In genomic region chr6:22392711-22393110, GRCh38 we compare ENCODE assay signal across 16 cellular contexts.
A peak's percentile ranks its signal among the peaks of the same experiment; 100 is the strongest.
DNase-seq lines count a peak whose midpoint lies in the region; ATAC-seq and TF ChIP-seq lines count a peak whose summit lies in the region.
"Had no signal": no experiment of that assay in that cellular context is flagged by ENCODE, and none has a peak within 500 bp of the region (broad histone marks: within the 10 kb centered on the region; RNA-seq: fewer than 3 reads in every experiment).

No MANE protein-coding gene starts in this region.

- H3K56ac ChIP-seq in IMR-90 (ENCODE audit: extremely low read depth, insufficient read depth, low read length): no peak overlapping the region

- H3K4me2 ChIP-seq in IMR-90 (ENCODE audit: low read depth, low read length): no peak overlapping the region

- ATAC-seq in IMR-90 (ENCODE audit: low read depth): no peak

- H3K4me3 ChIP-seq in IMR-90 (ENCODE audit: insufficient read depth, low read depth, low read length) (no peak overlapping the region), thyroid gland (replicated peaks in 1 of 3) (no peak overlapping the region)
- H3K4me3 ChIP-seq: Peyer's patch, SJSA1 had no signal

- H2BK5ac ChIP-seq in IMR-90 (ENCODE audit: low read depth, low read length, poor library complexity, severe bottlenecking): no peak overlapping the region

- H4K8ac ChIP-seq in IMR-90 (ENCODE audit: low read depth in 2 of 2, low read length in 2 of 2): no peak overlapping the region

- DNase-seq in IMR-90: peak; percentile 45
- DNase-seq in astrocyte of the hippocampus (ENCODE audit: low read depth, low spot score): peak; percentile 15
- DNase-seq in iris pigment epithelial cell (ENCODE audit: low read depth): peak; percentile 15
- no peak for DNase-seq in NCI-H1092 (lab: John Stamatoyannopoulos, UW)
- DNase-seq in amniotic stem cell (lab: John Stamatoyannopoulos, UW): no peak
- no peak for DNase-seq in thyroid gland
- no peak for DNase-seq in activated naive CD4-positive, alpha-beta T cell treated with anti-CD3 and anti-CD28 coated beads, Interleukin-2, amount 50 U/mL, for 16 hours
- DNase-seq: AML-193, H7, Karpas-422, NCI-H1105 treated with DMSO at 0.1 percent for 48 hours, NCI-H1694, NCI-H2081 treated with DMSO at 0.1 percent for 48 hours, Peyer's patch had no signal

- no peaks in the 10 kb centered on the region for H3K4me1 ChIP-seq in IMR-90 (ENCODE audit: control insufficient read depth, insufficient read depth, low read length)
- no peaks in the 10 kb centered on the region for H3K4me1 ChIP-seq in thyroid gland
- H3K4me1 ChIP-seq: Peyer's patch, SJSA1 had no signal

- H3K23ac ChIP-seq in IMR-90 (ENCODE audit: low read depth, low read length): no peak overlapping the region

- H4K20me1 ChIP-seq in IMR-90 (ENCODE audit: insufficient read depth, low read length): no peaks in the 10 kb centered on the region

- no peak overlapping the region for H2BK20ac ChIP-seq in IMR-90 (ENCODE audit: low read depth, low read length)

- CTCF ChIA-PET in IMR-90 (lab: Yijun Ruan, JAX): no interaction called here

- no peak overlapping the region for H3K9ac ChIP-seq in IMR-90 (ENCODE audit: low read depth, low read length)

- dilution Hi-C loops in IMR-90 (cut with HindIII; ENCODE audit: low sequenced_read_pairs, unreplicated experiment): no loop called here

- H3K9me3 ChIP-seq in IMR-90 (ENCODE audit: control insufficient read depth, insufficient read depth, low read length): no peaks in the 10 kb centered on the region
- H3K9me3 ChIP-seq in thyroid gland: no peaks in the 10 kb centered on the region
- H3K9me3 ChIP-seq: Peyer's patch, SJSA1 had no signal

- H3K27me3 ChIP-seq in IMR-90 (ENCODE audit: control insufficient read depth, insufficient read depth, low read length) (no peaks in the 10 kb centered on the region), thyroid gland (no peaks in the 10 kb centered on the region)
- H3K27me3 ChIP-seq: Peyer's patch, SJSA1 had no signal

- H3K27ac ChIP-seq in IMR-90 (ENCODE audit: insufficient read depth, low read length) (no peak overlapping the region), thyroid gland (no peak overlapping the region)
- H3K27ac ChIP-seq: C4-2B, Peyer's patch, SJSA1 had no signal

- in situ Hi-C loops in IMR-90 (cut with MboI; ENCODE audit: low sequenced_read_pairs): no loop called here

- POLR2A ChIA-PET in IMR-90 (lab: Charles Lee; ENCODE audit: unreplicated experiment): no interaction called here

- TF ChIP-seq POLR2A in IMR-90 (IDR thresholded peaks at IDR 0.05; ENCODE audit: low read depth, low read length) (no peak), thyroid gland (IDR thresholded peaks at IDR 0.05) (no peak)

- H3K9me1 ChIP-seq in IMR-90 (ENCODE audit: insufficient read depth, low read length): no peaks in the 10 kb centered on the region

- no peak overlapping the region for H2BK15ac ChIP-seq in IMR-90 (ENCODE audit: low read depth, low read length)

- H4K5ac ChIP-seq in IMR-90 (ENCODE audit: low read depth, low read length): no peak overlapping the region

- no TSS peak for BruUV-seq in IMR-90 (replicated peaks; lab: Mats Ljungman, UMichigan)

- no peak overlapping the region for H2AK9ac ChIP-seq in IMR-90 (replicated peaks; ENCODE audit: low read depth, low read length, poor library complexity)

- no peak for TF ChIP-seq RAD21 in IMR-90 (IDR thresholded peaks at IDR 0.05; ENCODE audit: low read length)

- 100% methylated on average over 1 of the region's 8 CpGs; no CpG with 5 or more reads in 1 of the 2 experiments for WGBS in IMR-90 (ENCODE audit: extremely low coverage in 2 of 2, insufficient read length in 1 of 2), 2 experiments
- WGBS in thyroid gland, 2 donors: 95 to 97% methylated on average over 8 of the region's 8 CpGs

- no peak overlapping the region for H3K18ac ChIP-seq in IMR-90 (ENCODE audit: low read depth, low read length)

- H2AK5ac ChIP-seq in IMR-90 (ENCODE audit: low read depth, low read length): no peak overlapping the region

- TF ChIP-seq CTCF in IMR-90 (conservative IDR thresholded peaks at IDR 0.05; ENCODE audit: low read depth, low read length) (no peak), thyroid gland (IDR thresholded peaks at IDR 0.05) (no peak)

- no peaks in the 10 kb centered on the region for H3K79me1 ChIP-seq in IMR-90 (ENCODE audit: low read depth in 1 of 2, low read length in 2 of 2)

- intact Hi-C loops in IMR-90 (cut with micrococcal nuclease) (no loop called here), thyroid gland (cut with DNase I) (no loop called here)

- no peak overlapping the region for H3K4ac ChIP-seq in IMR-90 (ENCODE audit: low read depth, low read length)

- H2AFZ ChIP-seq in IMR-90 (replicated peaks; ENCODE audit: low read length, poor library complexity): no peak overlapping the region

- H4K91ac ChIP-seq in IMR-90 (ENCODE audit: insufficient read depth, low read depth, low read length): no peak overlapping the region

- no peak overlapping the region for H2BK120ac ChIP-seq in IMR-90 (ENCODE audit: low read depth, low read length)

- no peak overlapping the region for H3K14ac ChIP-seq in IMR-90 (replicated peaks; ENCODE audit: low read depth, low read length)

- no peaks in the 10 kb centered on the region for H3K36me3 ChIP-seq in IMR-90 (ENCODE audit: control insufficient read depth, insufficient read depth, low read length)
- no peaks in the 10 kb centered on the region for H3K36me3 ChIP-seq in thyroid gland
- H3K36me3 ChIP-seq: Peyer's patch, SJSA1 had no signal

TF ChIP-seq in IMR-90, 13 proteins besides CTCF, POLR2A, EP300 and RAD21:
- TF ChIP-seq RCOR1 (IDR thresholded peaks at IDR 0.05; ENCODE audit: insufficient replicate concordance, low read length) (no peak), MAZ (IDR thresholded peaks at IDR 0.05; ENCODE audit: borderline replicate concordance, low read depth, low read length) (no peak), FOS (IDR thresholded peaks at IDR 0.05; ENCODE audit: low read depth, low read length) (no peak), BHLHE40 (IDR thresholded peaks at IDR 0.05; ENCODE audit: low read depth, low read length) (no peak), SMC3 (IDR thresholded peaks at IDR 0.05; ENCODE audit: low read depth, low read length) (no peak), MXI1 (IDR thresholded peaks at IDR 0.05; ENCODE audit: borderline replicate concordance, low read depth, low read length) (no peak), CHD1 (IDR thresholded peaks at IDR 0.05; ENCODE audit: low read depth, low read length) (no peak), MAFK (IDR thresholded peaks at IDR 0.05; ENCODE audit: low read depth, low read length) (no peak), NFE2L2 (IDR thresholded peaks at IDR 0.05; ENCODE audit: low read depth, low read length) (no peak), CEBPB (IDR thresholded peaks at IDR 0.05; ENCODE audit: low read depth, low read length) (no peak), RFX5 (IDR thresholded peaks at IDR 0.05; ENCODE audit: low read depth, low read length) (no peak)
- TF ChIP-seq, protein P1, sequence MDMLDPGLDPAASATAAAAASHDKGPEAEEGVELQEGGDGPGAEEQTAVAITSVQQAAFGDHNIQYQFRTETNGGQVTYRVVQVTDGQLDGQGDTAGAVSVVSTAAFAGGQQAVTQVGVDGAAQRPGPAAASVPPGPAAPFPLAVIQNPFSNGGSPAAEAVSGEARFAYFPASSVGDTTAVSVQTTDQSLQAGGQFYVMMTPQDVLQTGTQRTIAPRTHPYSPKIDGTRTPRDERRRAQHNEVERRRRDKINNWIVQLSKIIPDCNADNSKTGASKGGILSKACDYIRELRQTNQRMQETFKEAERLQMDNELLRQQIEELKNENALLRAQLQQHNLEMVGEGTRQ (IDR thresholded peaks at IDR 0.05; ENCODE audit: low read depth, low read length): no peak
- TF ChIP-seq, protein P2, sequence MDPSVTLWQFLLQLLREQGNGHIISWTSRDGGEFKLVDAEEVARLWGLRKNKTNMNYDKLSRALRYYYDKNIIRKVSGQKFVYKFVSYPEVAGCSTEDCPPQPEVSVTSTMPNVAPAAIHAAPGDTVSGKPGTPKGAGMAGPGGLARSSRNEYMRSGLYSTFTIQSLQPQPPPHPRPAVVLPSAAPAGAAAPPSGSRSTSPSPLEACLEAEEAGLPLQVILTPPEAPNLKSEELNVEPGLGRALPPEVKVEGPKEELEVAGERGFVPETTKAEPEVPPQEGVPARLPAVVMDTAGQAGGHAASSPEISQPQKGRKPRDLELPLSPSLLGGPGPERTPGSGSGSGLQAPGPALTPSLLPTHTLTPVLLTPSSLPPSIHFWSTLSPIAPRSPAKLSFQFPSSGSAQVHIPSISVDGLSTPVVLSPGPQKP (IDR thresholded peaks at IDR 0.05; ENCODE audit: borderline replicate concordance, low read depth, low read length): no peak
TF ChIP-seq in IMR-90: peak in this region for 0.

Comparison
In these comparisons a context has a peak if more than half of its experiments do, and no peak if none do; other contexts are left out.
1. DNase-seq: peak in IMR-90 (single experiment), astrocyte of the hippocampus (single experiment) and iris pigment epithelial cell (single experiment); none in NCI-H1092 (single experiment), amniotic stem cell (single experiment), thyroid gland (0 of 2) and activated naive CD4-positive, alpha-beta T cell treated with anti-CD3 and anti-CD28 coated beads, Interleukin-2, amount 50 U/mL, for 16 hours (single experiment).